ENCODE assay signal across 10 cellular contexts in genomic region chr11:60310407-60310998, GRCh38. TPM values are rescaled to one million over a fixed set of nuclear protein-coding genes. Genes with fewer than 3 reads are reported as not detected.
DNase-seq lines count a peak whose midpoint lies in the region; ATAC-seq and TF ChIP-seq lines count a peak whose summit lies in the region.
"Had no signal": no experiment of that assay in that cellular context is flagged by ENCODE, and none has a peak within 500 bp of the region (broad histone marks: within the 10 kb centered on the region; RNA-seq: fewer than 3 reads in every experiment).

No MANE protein-coding gene starts in this region.

- peak; percentile 56 for ATAC-seq in HG03103 (IDR thresholded peaks at IDR 0.05; ENCODE audit: low read depth, unreplicated experiment)
- ATAC-seq in gastroesophageal sphincter, result peak; percentile 31

- no peak overlapping the region for H2AFZ ChIP-seq in Karpas-422 (ENCODE audit: low read length)

- H3K4me1 ChIP-seq in BLaER1 (peaks cover 68% of the 10 kb centered on the region), gastroesophageal sphincter (no peaks in the 10 kb centered on the region), Karpas-422 (ENCODE audit: low read length) (peaks cover 4% of the 10 kb centered on the region; the same call in 1 of the 2 replicates)

- 62 to 70% methylated on average over 2 to 4 of the region's 5 CpGs for WGBS in gastroesophageal sphincter (ENCODE audit: low coverage in 1 of 2), 2 donors

- no peaks in the 10 kb centered on the region for H3K36me3 Mint-ChIP-seq in endothelial cell (ENCODE audit: low read depth, unreplicated experiment)

- no peak for TF ChIP-seq POLR2A in gastroesophageal sphincter (IDR thresholded peaks at IDR 0.05)

- H3K9me3 ChIP-seq in BLaER1 (peaks cover 41% of the 10 kb centered on the region), gastroesophageal sphincter (no peaks in the 10 kb centered on the region), Karpas-422 (ENCODE audit: low read length) (no peaks in the 10 kb centered on the region)

- no peaks in the 10 kb centered on the region for H3K27me3 ChIP-seq in BLaER1
- no peaks in the 10 kb centered on the region for H3K27me3 ChIP-seq in gastroesophageal sphincter
- no peaks in the 10 kb centered on the region for H3K27me3 ChIP-seq in Karpas-422 (ENCODE audit: low read length)

- TF ChIP-seq EP300 in gastroesophageal sphincter (IDR thresholded peaks at IDR 0.05), result no peak

- H3K79me2 ChIP-seq in Karpas-422 (ENCODE audit: low read length), result no peaks in the 10 kb centered on the region

- H3K27me3 Mint-ChIP-seq in endothelial cell (ENCODE audit: unreplicated experiment), result no peaks in the 10 kb centered on the region

- no peak overlapping the region; the same call in 1 of the 2 replicates for H3K4me3 ChIP-seq in BLaER1
- H3K4me3 ChIP-seq in gastroesophageal sphincter, result no peak overlapping the region
- no peak overlapping the region for H3K4me3 ChIP-seq in Karpas-422 (ENCODE audit: low read length)

- H3K27ac Mint-ChIP-seq in endothelial cell (ENCODE audit: unreplicated experiment), result no peak overlapping the region
- H3K27ac Mint-ChIP-seq: endodermal cell had no signal

- H3K4me3 Mint-ChIP-seq in endothelial cell (ENCODE audit: unreplicated experiment), result no peak overlapping the region
- H3K4me3 Mint-ChIP-seq: endodermal cell had no signal

- H4K20me1 ChIP-seq in BLaER1 (no peaks in the 10 kb centered on the region), Karpas-422 (ENCODE audit: insufficient read depth, low read depth, low read length) (no peaks in the 10 kb centered on the region)

- TF ChIP-seq CTCF in gastroesophageal sphincter (IDR thresholded peaks at IDR 0.05) (no peak), endothelial cell (IDR thresholded peaks at IDR 0.05; ENCODE audit: unreplicated experiment) (no peak)

- H3K9me2 ChIP-seq in Karpas-422 (replicated peaks; ENCODE audit: insufficient read depth, low read length), result no peaks in the 10 kb centered on the region

- H3K9me3 Mint-ChIP-seq in endothelial cell (ENCODE audit: unreplicated experiment), result no peaks in the 10 kb centered on the region
- H3K9me3 Mint-ChIP-seq: endodermal cell had no signal

- H3K9ac ChIP-seq in BLaER1, result no peak overlapping the region
- no peak overlapping the region for H3K9ac ChIP-seq in Karpas-422 (ENCODE audit: low read length)

- H3K4me2 ChIP-seq in BLaER1, result peak overlapping the region; percentile 72
- H3K4me2 ChIP-seq in Karpas-422 (ENCODE audit: low read depth, low read length, poor library complexity, severe bottlenecking), result no peak overlapping the region

- H3K36me3 ChIP-seq in BLaER1 (0 out of 2 replicates have a peak, but pooled peaks cover 14% of the 10 kb centered on the region), gastroesophageal sphincter (no peaks in the 10 kb centered on the region), Karpas-422 (ENCODE audit: insufficient read depth, low read length) (no peaks in the 10 kb centered on the region)

- H3K4me1 Mint-ChIP-seq in endothelial cell (ENCODE audit: unreplicated experiment), result no peaks in the 10 kb centered on the region

- DNase-seq in GM19240 (ENCODE audit: insufficient read length, low spot score) (peak; percentile 8), endothelial cell (ENCODE audit: low spot score) (no peak), HPDE6-E6E7 (ENCODE audit: extremely low spot score) (no peak), DMS 273 (lab: John Stamatoyannopoulos, UW; ENCODE audit: unreplicated experiment) (no peak), Karpas-422 (no peak)
- DNase-seq: endodermal cell had no signal

- H3K27ac ChIP-seq in BLaER1 (peak overlapping the region; percentile 67), gastroesophageal sphincter (no peak overlapping the region), Karpas-422 (ENCODE audit: low read length) (no peak overlapping the region)

RNA-seq across cellular contexts. Expression of gene MS4A6E, which starts 16.6 kb away (rescaled TPM):
- total RNA-seq in gastroesophageal sphincter (not detected), endothelial cell (ENCODE audit: unreplicated experiment) (not detected)
- total RNA-seq in Karpas-422 (2014; rRNA removed; shearing (Covaris generic); ENCODE audit: low replicate concordance), result not detected in 2 replicates
- total RNA-seq: endodermal cell, HT-29 had no signal

RNA-seq across cellular contexts. Expression of gene MS4A4A, which starts 30.0 kb away (rescaled TPM):
- total RNA-seq in gastroesophageal sphincter (10 to 100 TPM; 10.5 to 65.7 (median 25.8) TPM), endothelial cell (ENCODE audit: unreplicated experiment) (not detected)
- not detected in 2 replicates for total RNA-seq in Karpas-422 (2014; rRNA removed; shearing (Covaris generic); ENCODE audit: low replicate concordance)
- total RNA-seq: endodermal cell, HT-29 had no signal
